In genomic region chr22:40443675-40444482, GRCh38 we compare ENCODE assay signal across 14 cellular contexts.
A peak's percentile ranks its signal among the peaks of the same experiment; 100 is the strongest.
DNase-seq lines count a peak whose midpoint lies in the region; ATAC-seq, FAIRE-seq and TF ChIP-seq lines count a peak whose summit lies in the region.
"Had no signal": no experiment of that assay in that cellular context is flagged by ENCODE, and none has a peak within 500 bp of the region (broad histone marks: within the 10 kb centered on the region; RNA-seq: fewer than 3 reads in every experiment).

No MANE protein-coding gene starts in this region.

- H3K27ac ChIP-seq in breast epithelium (no peak overlapping the region), ascending aorta (peak overlapping the region; percentile 58 to 67), upper lobe of right lung (no peak overlapping the region), kidney (ENCODE audit: low read depth in 2 of 2, low read length in 2 of 2) (no peak overlapping the region)
- H3K27ac ChIP-seq: adrenal gland had no signal

- TF ChIP-seq POLR2A in breast epithelium (IDR thresholded peaks at IDR 0.05), result no peak

- H3K9me3 ChIP-seq in breast epithelium (no peaks in the 10 kb centered on the region), ascending aorta (no peaks in the 10 kb centered on the region), mucosa of descending colon (no peaks in the 10 kb centered on the region), upper lobe of right lung (no peaks in the 10 kb centered on the region), kidney (ENCODE audit: control insufficient read depth in 1 of 2, low read length in 2 of 2) (no peaks in the 10 kb centered on the region)
- H3K9me3 ChIP-seq: adrenal gland, tibial nerve had no signal

- H3K27me3 Mint-ChIP-seq in MCF 10A (ENCODE audit: insufficient read depth, unreplicated experiment), result no peaks in the 10 kb centered on the region

- no TSS peak for BruUV-seq in MCF 10A (replicated peaks; lab: Mats Ljungman, UMichigan)

- POLR2A ChIA-PET in MCF 10A (lab: Yijun Ruan, JAX), result interaction anchor here (0.6 to 1.2 kb wide), 3 partner anchors 21 to 379 kb away, joined by 3 to 4 read pairs (median 3); no protein-coding TSS in a partner anchor

- ATAC-seq in mucosa of descending colon, result peak; percentile 20
- ATAC-seq in upper lobe of right lung, result peak; percentile 35

- peak overlapping the region; percentile 23 for H3K27ac Mint-ChIP-seq in MCF 10A (ENCODE audit: low read depth, unreplicated experiment)

- H3K36me3 Mint-ChIP-seq in MCF 10A (ENCODE audit: insufficient read depth, unreplicated experiment), result peaks cover 31% of the 10 kb centered on the region

- H3K4me1 ChIP-seq in breast epithelium (peaks cover 0 to 4% of the 10 kb centered on the region in 2 donors), ascending aorta (peaks cover 0 to 28% of the 10 kb centered on the region in 2 donors), mucosa of descending colon (ENCODE audit: low read depth) (no peaks in the 10 kb centered on the region), upper lobe of right lung (peaks cover 14% of the 10 kb centered on the region), kidney (ENCODE audit: control insufficient read depth in 1 of 2, insufficient read depth in 1 of 2, low read depth in 1 of 2, low read length in 2 of 2) (no peaks in the 10 kb centered on the region)
- H3K4me1 ChIP-seq: adrenal gland had no signal

- TF ChIP-seq CTCF in MCF 10A (IDR thresholded peaks at IDR 0.05; ENCODE audit: unreplicated experiment) (no peak), breast epithelium (IDR thresholded peaks at IDR 0.05) (no peak), ascending aorta (IDR thresholded peaks at IDR 0.05) (no peak), mucosa of descending colon (IDR thresholded peaks at IDR 0.05) (no peak), upper lobe of right lung (IDR thresholded peaks at IDR 0.05) (no peak), kidney (IDR thresholded peaks at IDR 0.05; ENCODE audit: borderline replicate concordance, extremely low read depth, insufficient read depth) (no peak)

- H3K4me3 Mint-ChIP-seq in MCF 10A (ENCODE audit: unreplicated experiment), result no peak overlapping the region

- H3K36me3 ChIP-seq in breast epithelium (no peaks in the 10 kb centered on the region), ascending aorta (no peaks in the 10 kb centered on the region), mucosa of descending colon (ENCODE audit: low read depth) (no peaks in the 10 kb centered on the region), upper lobe of right lung (peaks cover 7% of the 10 kb centered on the region), kidney (ENCODE audit: control insufficient read depth in 1 of 2, insufficient read depth in 2 of 2, low read length in 2 of 2) (no peaks in the 10 kb centered on the region)
- H3K36me3 ChIP-seq: adrenal gland had no signal

- CTCF ChIA-PET in MCF 10A (lab: Yijun Ruan, JAX), result interaction anchor here (0.6 to 12.1 kb wide), 5 partner anchors 9 to 343 kb away, joined by 3 to 220 read pairs (median 5); no protein-coding TSS in a partner anchor

- intact Hi-C loops in MCF 10A (cut with micrococcal nuclease) (no loop called here), breast epithelium (cut with DNase I; ENCODE audit: low total_unique reads) (loop anchor here (5.0 kb wide), 1 partner anchor 198 kb away; no protein-coding TSS in a partner anchor), ascending aorta (cut with DNase I) (no loop called here), mucosa of descending colon (cut with DNase I, micrococcal nuclease) (no loop called here), upper lobe of right lung (cut with DNase I) (no loop called here), kidney (cut with DNase I) (no loop called here)

- H3K4me3 ChIP-seq in breast epithelium (no peak overlapping the region), ascending aorta (no peak overlapping the region), mucosa of descending colon (no peak overlapping the region), upper lobe of right lung (no peak overlapping the region), kidney (ENCODE audit: low read length in 2 of 2) (no peak overlapping the region)
- H3K4me3 ChIP-seq: adrenal gland, tibial nerve had no signal

- H3K4me1 Mint-ChIP-seq in MCF 10A (ENCODE audit: insufficient read depth, unreplicated experiment), result peaks cover 23% of the 10 kb centered on the region

- no peak for FAIRE-seq in kidney (lab: Jason Lieb, UNC)
- FAIRE-seq: H54 had no signal

- no peaks in the 10 kb centered on the region for H3K27me3 ChIP-seq in breast epithelium
- H3K27me3 ChIP-seq in ascending aorta, result no peaks in the 10 kb centered on the region
- H3K27me3 ChIP-seq in upper lobe of right lung, result no peaks in the 10 kb centered on the region
- H3K27me3 ChIP-seq: adrenal gland, tibial nerve had no signal

- H3K9me3 Mint-ChIP-seq in MCF 10A (ENCODE audit: unreplicated experiment), result peaks cover 17% of the 10 kb centered on the region

- DNase-seq in MCF 10A (ENCODE audit: unreplicated experiment) (no peak), breast epithelium (ENCODE audit: low spot score in 2 of 2) (no peak), ascending aorta (ENCODE audit: low spot score in 2 of 2) (peak in 1 of 2 donors; percentile 84), mucosa of descending colon (no peak), upper lobe of right lung (no peak), kidney (no peak), amniotic stem cell (lab: John Stamatoyannopoulos, UW) (no peak)
- DNase-seq in stimulated activated naive CD4-positive, alpha-beta T cell treated with Interleukin-2 at 50 U/mL for 16 hours (lab: John Stamatoyannopoulos, UW), result no peak
- DNase-seq: NCI-H2029 treated with DMSO at 0.1 percent for 48 hours, NCI-H774, SIG-M5 had no signal

- no peak overlapping the region for H3K9ac ChIP-seq in kidney (ENCODE audit: low read length in 2 of 2)

Comparison
In these comparisons a context has a peak if more than half of its experiments do, and no peak if none do; other contexts are left out.
1. H3K27ac ChIP-seq: peak in ascending aorta (2 of 2); none in breast epithelium (0 of 2), upper lobe of right lung (single experiment) and kidney (0 of 2).